1 cellular context compared by ENCODE assay signal in genomic region chr10:124798364-124798763, GRCh38.
TF ChIP-seq lines count a peak whose summit lies in the region.

No MANE protein-coding gene starts in this region.

TF ChIP-seq in HepG2, 621 proteins besides CTCF, POLR2A, EP300 and RAD21:
- TF ChIP-seq ZFAT (CRISPR knock-in tag; conservative IDR thresholded peaks at IDR 0.05) (no peak), TRIM24 (CRISPR knock-in tag; IDR thresholded peaks at IDR 0.05) (no peak), ZBTB26 (CRISPR knock-in tag; IDR thresholded peaks at IDR 0.05; ENCODE audit: borderline replicate concordance) (no peak), ZFP41 (CRISPR knock-in tag; IDR thresholded peaks at IDR 0.05; ENCODE audit: borderline replicate concordance) (no peak), TFDP2 (CRISPR knock-in tag; IDR thresholded peaks at IDR 0.05) (no peak), ZNF451 (CRISPR knock-in tag; IDR thresholded peaks at IDR 0.05) (no peak), ZFYVE20 (CRISPR knock-in tag; IDR thresholded peaks at IDR 0.05; ENCODE audit: borderline replicate concordance, low read depth) (no peak), KLF13 (CRISPR knock-in tag; IDR thresholded peaks at IDR 0.05) (no peak), ZNF615 (CRISPR knock-in tag; IDR thresholded peaks at IDR 0.05; ENCODE audit: borderline replicate concordance) (no peak), PAX8 (CRISPR knock-in tag; IDR thresholded peaks at IDR 0.05; ENCODE audit: borderline replicate concordance) (no peak), XBP1 (CRISPR knock-in tag; IDR thresholded peaks at IDR 0.05) (no peak), ZNF639 (CRISPR knock-in tag; conservative IDR thresholded peaks at IDR 0.05) (no peak), FOXK1 (CRISPR knock-in tag; IDR thresholded peaks at IDR 0.05; ENCODE audit: borderline replicate concordance, low read depth) (no peak), ZNF180 (CRISPR knock-in tag; IDR thresholded peaks at IDR 0.05; ENCODE audit: borderline replicate concordance, low read depth) (no peak), MBNL3 (CRISPR knock-in tag; conservative IDR thresholded peaks at IDR 0.05) (no peak), DR1 (CRISPR knock-in tag; IDR thresholded peaks at IDR 0.05) (no peak), SNRNP70 (IDR thresholded peaks at IDR 0.05; ENCODE audit: low read depth, low read length) (no peak)
- TF ChIP-seq, protein P1, sequence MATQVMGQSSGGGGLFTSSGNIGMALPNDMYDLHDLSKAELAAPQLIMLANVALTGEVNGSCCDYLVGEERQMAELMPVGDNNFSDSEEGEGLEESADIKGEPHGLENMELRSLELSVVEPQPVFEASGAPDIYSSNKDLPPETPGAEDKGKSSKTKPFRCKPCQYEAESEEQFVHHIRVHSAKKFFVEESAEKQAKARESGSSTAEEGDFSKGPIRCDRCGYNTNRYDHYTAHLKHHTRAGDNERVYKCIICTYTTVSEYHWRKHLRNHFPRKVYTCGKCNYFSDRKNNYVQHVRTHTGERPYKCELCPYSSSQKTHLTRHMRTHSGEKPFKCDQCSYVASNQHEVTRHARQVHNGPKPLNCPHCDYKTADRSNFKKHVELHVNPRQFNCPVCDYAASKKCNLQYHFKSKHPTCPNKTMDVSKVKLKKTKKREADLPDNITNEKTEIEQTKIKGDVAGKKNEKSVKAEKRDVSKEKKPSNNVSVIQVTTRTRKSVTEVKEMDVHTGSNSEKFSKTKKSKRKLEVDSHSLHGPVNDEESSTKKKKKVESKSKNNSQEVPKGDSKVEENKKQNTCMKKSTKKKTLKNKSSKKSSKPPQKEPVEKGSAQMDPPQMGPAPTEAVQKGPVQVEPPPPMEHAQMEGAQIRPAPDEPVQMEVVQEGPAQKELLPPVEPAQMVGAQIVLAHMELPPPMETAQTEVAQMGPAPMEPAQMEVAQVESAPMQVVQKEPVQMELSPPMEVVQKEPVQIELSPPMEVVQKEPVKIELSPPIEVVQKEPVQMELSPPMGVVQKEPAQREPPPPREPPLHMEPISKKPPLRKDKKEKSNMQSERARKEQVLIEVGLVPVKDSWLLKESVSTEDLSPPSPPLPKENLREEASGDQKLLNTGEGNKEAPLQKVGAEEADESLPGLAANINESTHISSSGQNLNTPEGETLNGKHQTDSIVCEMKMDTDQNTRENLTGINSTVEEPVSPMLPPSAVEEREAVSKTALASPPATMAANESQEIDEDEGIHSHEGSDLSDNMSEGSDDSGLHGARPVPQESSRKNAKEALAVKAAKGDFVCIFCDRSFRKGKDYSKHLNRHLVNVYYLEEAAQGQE (IDR thresholded peaks at IDR 0.05; ENCODE audit: borderline replicate concordance in 1 of 2, low read depth in 1 of 2, low read length in 2 of 2) = no peak
TF ChIP-seq in HepG2: peak in this region for 0.
